Comparison of ENCODE assay signal across 8 cellular contexts in the genomic region with DNA sequence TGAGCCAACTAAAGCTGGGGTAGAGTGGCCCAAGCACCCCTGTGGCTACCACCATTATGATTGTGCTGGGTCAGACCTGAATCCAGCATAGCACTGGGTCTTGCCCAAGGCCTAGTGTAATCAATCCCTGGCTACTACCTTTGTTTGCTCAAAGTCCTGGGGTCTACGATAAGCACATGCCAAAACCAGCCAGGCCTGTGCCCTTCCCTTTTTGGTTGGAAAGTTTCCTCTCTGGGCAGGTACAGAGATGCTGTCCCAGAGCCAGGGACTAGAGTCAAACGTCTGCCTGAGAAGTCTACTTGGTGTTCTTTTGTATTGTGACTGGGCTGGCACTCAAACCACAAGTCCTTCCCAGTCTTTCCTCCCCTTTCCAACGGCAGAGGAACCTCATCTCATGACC.
"Had no signal": no experiment of that assay in that cellular context is flagged by ENCODE, and none has a peak within 500 bp of the region (broad histone marks: within the 10 kb centered on the region; RNA-seq: fewer than 3 reads in every experiment).

No MANE protein-coding gene starts in this region.

- H3K4me3 ChIP-seq: GM12878 had no signal

- DNase-seq: GDM1, GF-D8 had no signal

- FAIRE-seq: G401.6, GM12878, GM12891, GM12892, GM18507, GM19239 had no signal

- ATAC-seq: GM12878 had no signal
